8 cellular contexts compared by ENCODE assay signal in genomic region chr5:172795401-172795977, GRCh38. TPM values are rescaled to one million over a fixed set of nuclear protein-coding genes. Genes with fewer than 3 reads are reported as not detected.
DNase-seq lines count a peak whose midpoint lies in the region; ATAC-seq, FAIRE-seq and TF ChIP-seq lines count a peak whose summit lies in the region.

No MANE protein-coding gene starts in this region.

- no peak overlapping the region for H3K56ac ChIP-seq in H9 (ENCODE audit: insufficient read length, low read depth, low read length)

- H3K27ac ChIP-seq in A549 (peak overlapping the region; percentile 9 to 59), muscle layer of duodenum (ENCODE audit: low read length) (peak overlapping the region; percentile 65), PC-9 (no peak overlapping the region), H9 (ENCODE audit: insufficient read length, low read depth, low read length) (no peak overlapping the region)

- H2AFZ ChIP-seq in PC-9 (no peak overlapping the region), H9 (ENCODE audit: low read length) (no peak overlapping the region)

- TF ChIP-seq CTCF in A549 (IDR thresholded peaks at IDR 0.05) = no peak
- TF ChIP-seq CTCF in PC-9 (conservative IDR thresholded peaks at IDR 0.05) = no peak
- TF ChIP-seq CTCF in H9 (conservative IDR thresholded peaks at IDR 0.05) = no peak
- TF ChIP-seq CTCF in natural killer cell (IDR thresholded peaks at IDR 0.05) = no peak

- peaks cover 28% of the 10 kb centered on the region for H3F3A ChIP-seq in PC-9 (ENCODE audit: insufficient read depth, low read depth)

- H3K27me3 Mint-ChIP-seq in H9 (ENCODE audit: low read depth) (peaks cover 6% of the 10 kb centered on the region), natural killer cell (ENCODE audit: low read depth in 2 of 2) (no peaks in the 10 kb centered on the region)

- H3T11ph ChIP-seq in H9 (ENCODE audit: low read length) = no peak overlapping the region

- no peaks in the 10 kb centered on the region for H3K79me1 ChIP-seq in H9 (ENCODE audit: insufficient read depth, low read depth, low read length, poor library complexity, severe bottlenecking)

- 68% methylated on average over 12 of the region's 12 CpGs for WGBS in A549 (ENCODE audit: missing lambda C conversion rate)
- no CpG with 5 or more reads among the region's 12 CpGs for WGBS in H9 (ENCODE audit: extremely low coverage, insufficient read length, low lambda C conversion rate)

- H3K23me2 ChIP-seq in H9 (ENCODE audit: insufficient read length, low read depth, low read length, poor library complexity, severe bottlenecking) = no peaks in the 10 kb centered on the region

- no peak overlapping the region for H4K8ac ChIP-seq in H9 (replicated peaks; ENCODE audit: insufficient read length, low read depth, low read length)

- no peak for FAIRE-seq in A549 (lab: Jason Lieb, UNC)

- H2BK15ac ChIP-seq in H9 (ENCODE audit: low read depth, low read length) = no peak overlapping the region

- no peaks in the 10 kb centered on the region for H3K36me3 ChIP-seq in muscle layer of duodenum (ENCODE audit: control insufficient read depth in 1 of 2, insufficient read depth in 2 of 2, low read length in 2 of 2)
- no peaks in the 10 kb centered on the region for H3K36me3 ChIP-seq in PC-9 (ENCODE audit: low read depth)

- no peaks in the 10 kb centered on the region for H3K9me3 ChIP-seq in A549
- H3K9me3 ChIP-seq in muscle layer of duodenum (ENCODE audit: control insufficient read depth in 1 of 2, low read length in 2 of 2) = no peaks in the 10 kb centered on the region
- H3K9me3 ChIP-seq in PC-9 (ENCODE audit: insufficient read depth, low read depth) = no peaks in the 10 kb centered on the region
- no peaks in the 10 kb centered on the region for H3K9me3 ChIP-seq in H9 (ENCODE audit: control insufficient read depth, low read depth, low read length)

- H4K91ac ChIP-seq in H9 (ENCODE audit: insufficient read length, low read depth, low read length) = no peak overlapping the region

- ATAC-seq in A549 = no peak
- no peak for ATAC-seq in HG03280 (IDR thresholded peaks at IDR 0.05; ENCODE audit: unreplicated experiment)
- ATAC-seq in natural killer cell = no peak

- H3K14ac ChIP-seq in H9 (ENCODE audit: insufficient read depth, low read length) = no peak overlapping the region

- TF ChIP-seq RAD21 in A549 (conservative IDR thresholded peaks at IDR 0.05 in 1 of 2, IDR thresholded peaks at IDR 0.05 in 1 of 2) = no peak

- H3K9me3 Mint-ChIP-seq in H9 = no peaks in the 10 kb centered on the region
- no peaks in the 10 kb centered on the region for H3K9me3 Mint-ChIP-seq in natural killer cell

- no peak overlapping the region for H2AK5ac ChIP-seq in H9 (ENCODE audit: insufficient read length, low read length)

- POLR2A ChIA-PET in A549 (lab: Yijun Ruan, JAX) (no interaction called here), PC-9 (lab: Charles Lee; ENCODE audit: unreplicated experiment) (interaction anchor here (0.8 kb wide), 1 partner anchor 29 kb away, joined by 6 read pairs; no protein-coding TSS in a partner anchor)

- H4K5ac ChIP-seq in H9 (ENCODE audit: insufficient read length, low read depth, low read length) = no peak overlapping the region

- DNase-seq in A549 (ENCODE audit: low read depth in 1 of 2, low spot score in 1 of 2) = peak in 1 of 2 experiments; percentile 42
- peak; percentile 74 for DNase-seq in NCI-H69 (lab: John Stamatoyannopoulos, UW)
- DNase-seq in fibroblast of gingiva (ENCODE audit: low read depth) = peak; percentile 100
- no peak for DNase-seq in PC-9
- DNase-seq in H9 = no peak
- no peak for DNase-seq in natural killer cell

- H3K4ac ChIP-seq in H9 (ENCODE audit: low read depth, low read length) = no peak overlapping the region

- H3K4me1 Mint-ChIP-seq in H9 (peaks cover 3 to 7% of the 10 kb centered on the region in 2 experiments), natural killer cell (peaks cover 0 to 7% of the 10 kb centered on the region in 2 donors)

- no peaks in the 10 kb centered on the region for H3K79me2 ChIP-seq in PC-9 (ENCODE audit: low read depth)
- H3K79me2 ChIP-seq in H9 (ENCODE audit: insufficient read depth, low read length) = no peaks in the 10 kb centered on the region

- BruUV-seq in PC-9 (replicated peaks; lab: Mats Ljungman, UMichigan) = no TSS peak

- H3K4me2 ChIP-seq in A549 (peak overlapping the region; percentile 16; the same call in 1 of the 3 replicates), PC-9 (no peak overlapping the region), H9 (ENCODE audit: insufficient read depth, insufficient read length, low read length) (no peak overlapping the region)

- no peak overlapping the region for H3K23ac ChIP-seq in H9 (ENCODE audit: insufficient read length, low read depth, low read length)

- H3K36me3 Mint-ChIP-seq in H9 (ENCODE audit: insufficient read depth in 1 of 3, low read depth in 3 of 3) = no peaks in the 10 kb centered on the region
- no peaks in the 10 kb centered on the region for H3K36me3 Mint-ChIP-seq in natural killer cell

- H3K9ac ChIP-seq in H9 (ENCODE audit: extremely low read depth, insufficient read length, low read length) = no peak overlapping the region

- H3K27me3 ChIP-seq in muscle layer of duodenum (ENCODE audit: low read depth, low read length) (no peaks in the 10 kb centered on the region), PC-9 (ENCODE audit: insufficient read depth, low read depth) (no peaks in the 10 kb centered on the region), H9 (ENCODE audit: insufficient read depth, low read length) (no peaks in the 10 kb centered on the region)

- no peak for TF ChIP-seq EP300 in A549 (IDR thresholded peaks at IDR 0.05)

- no peak overlapping the region for H3K27ac Mint-ChIP-seq in H9
- no peak overlapping the region for H3K27ac Mint-ChIP-seq in natural killer cell

- no peak overlapping the region for H2BK20ac ChIP-seq in H9 (ENCODE audit: low read depth, low read length, poor library complexity, severe bottlenecking)

- H3K4me1 ChIP-seq in A549 = peaks cover 58% of the 10 kb centered on the region
- H3K4me1 ChIP-seq in muscle layer of duodenum (ENCODE audit: control insufficient read depth in 1 of 2, insufficient read depth in 2 of 2, low read length in 2 of 2) = peaks cover 0 to 8% of the 10 kb centered on the region in 2 donors
- peaks cover 47% of the 10 kb centered on the region for H3K4me1 ChIP-seq in PC-9 (replicated peaks; ENCODE audit: insufficient read depth)
- H3K4me1 ChIP-seq in H9 (ENCODE audit: insufficient read depth, low read length) = peaks cover 7% of the 10 kb centered on the region

- TF ChIP-seq POLR2A in A549 (IDR thresholded peaks at IDR 0.05; ENCODE audit: low read length) = no peak

- no peak overlapping the region for H3K4me3 Mint-ChIP-seq in H9
- H3K4me3 Mint-ChIP-seq in natural killer cell = no peak overlapping the region

- intact Hi-C loops in PC-9 (cut with micrococcal nuclease; ENCODE audit: unreplicated experiment) (no loop called here), natural killer cell (cut with micrococcal nuclease) (no loop called here)

- H3K4me3 ChIP-seq in A549 = no peak overlapping the region
- H3K4me3 ChIP-seq in muscle layer of duodenum (ENCODE audit: low read depth in 1 of 2, low read length in 2 of 2) = no peak overlapping the region
- H3K4me3 ChIP-seq in PC-9 = no peak overlapping the region

- H2BK120ac ChIP-seq in H9 (ENCODE audit: low read depth, low read length, poor library complexity, severe bottlenecking) = no peak overlapping the region

- CTCF ChIA-PET in A549 (lab: Yijun Ruan, JAX) (interaction anchor here (0.9 to 1.6 kb wide), 2 partner anchors 18 to 23 kb away, joined by 3 to 6 read pairs; no protein-coding TSS in a partner anchor), PC-9 (lab: Charles Lee) (no interaction called here)

- H2BK5ac ChIP-seq in H9 (ENCODE audit: insufficient read length, low read length) = no peak overlapping the region

- H3K9me2 ChIP-seq in PC-9 (ENCODE audit: insufficient read depth) = no peaks in the 10 kb centered on the region

- H3K18ac ChIP-seq in H9 (ENCODE audit: insufficient read length, low read depth, low read length) = no peak overlapping the region

- H2BK12ac ChIP-seq in H9 (ENCODE audit: insufficient read length, low read depth, low read length) = no peak overlapping the region

- H4K20me1 ChIP-seq in PC-9 (ENCODE audit: insufficient read depth) (no peaks in the 10 kb centered on the region), H9 (ENCODE audit: control insufficient read depth, insufficient read depth, insufficient read length) (no peaks in the 10 kb centered on the region)

TF ChIP-seq in A549, 52 proteins besides CTCF, POLR2A, EP300 and RAD21:
- TF ChIP-seq ZFP36 (IDR thresholded peaks at IDR 0.05; ENCODE audit: borderline replicate concordance, partially characterized antibody) (peak; percentile 71), FOSL2 (IDR thresholded peaks at IDR 0.05) (no peak), FOSL2 (CRISPR knock-in tag; IDR thresholded peaks at IDR 0.05) (peak; percentile 69), HOXA7 (CRISPR knock-in tag; IDR thresholded peaks at IDR 0.05) (0 out of 2 replicates have a peak, but pooled peaks have one; percentile 8), HDAC2 (IDR thresholded peaks at IDR 0.05) (0 out of 2 replicates have a peak, but pooled peaks have one; percentile 12), CHD2 (IDR thresholded peaks at IDR 0.05; ENCODE audit: low read length, partially characterized antibody) (no peak), MAZ (IDR thresholded peaks at IDR 0.05; ENCODE audit: borderline replicate concordance, low read depth, low read length) (no peak)

RNA-seq across cellular contexts. Expression of gene DUSP1, which starts 24.5 kb away (rescaled TPM):
- polyA plus RNA-seq in A549 (2011; rRNA removed) (525 and 594 TPM in 2 replicates), A549 (2017; fragmentation: RNase III; extraction: RNeasy Plus Mini Kit Qiagen cat#74134 plus additional on column Dnase treatment) (191 to 207 TPM (median 203 TPM) in 3 replicates)
- 540 and 757 TPM in 2 replicates for polyA plus RNA-seq in A549 (2012; cell fraction: cytosol; rRNA removed)
- polyA plus RNA-seq in A549 (2012; cell fraction: nucleus; rRNA removed) = 1,192 and 1,375 TPM in 2 replicates
- 620 and 630 TPM in 2 replicates for polyA minus RNA-seq in A549 (2011; rRNA and poly(A)+ RNA removed)
- total RNA-seq in PC-9 (2021) (10.3 and 18.4 TPM in 2 replicates), H9 (2021) (10.9 and 11.3 TPM in 2 replicates), natural killer cell (1,000 to 10,000 TPM; 1,579 to 2,725 (median 2,168) TPM)

RNA-seq across cellular contexts. Expression of gene ERGIC1, which starts 38.6 kb away (rescaled TPM):
- polyA plus RNA-seq in A549 (2011; rRNA removed) (176 and 208 TPM in 2 replicates), A549 (2017; fragmentation: RNase III; extraction: RNeasy Plus Mini Kit Qiagen cat#74134 plus additional on column Dnase treatment) (289 to 322 TPM (median 304 TPM) in 3 replicates)
- 184 and 254 TPM in 2 replicates for polyA plus RNA-seq in A549 (2012; cell fraction: cytosol; rRNA removed)
- polyA plus RNA-seq in A549 (2012; cell fraction: nucleus; rRNA removed) = 131 and 150 TPM in 2 replicates
- 418 and 510 TPM in 2 replicates for polyA minus RNA-seq in A549 (2011; rRNA and poly(A)+ RNA removed)
- total RNA-seq in PC-9 (2021) (106 and 159 TPM in 2 replicates), H9 (2021) (74.2 and 77.0 TPM in 2 replicates), natural killer cell (100 to 1,000 TPM in 2 of 3 donors, 10 to 100 TPM in 1; 86.2 to 126 (median 121) TPM)

Comparison
In these comparisons a context has a peak if more than half of its experiments do, and no peak if none do; other contexts are left out.
1. DNase-seq: peak in NCI-H69 (single experiment) and fibroblast of gingiva (single experiment); none in PC-9 (0 of 2), H9 (single experiment) and natural killer cell (single experiment).
2. H3K27ac ChIP-seq: peak in A549 (2 of 2) and muscle layer of duodenum (single experiment); none in PC-9 (single experiment) and H9 (single experiment).
3. RNA of gene DUSP1, which starts 24.5 kb away (total RNA-seq): 1,579 to 2,725 TPM in natural killer cell; 10.9 to 11.3 TPM in H9 and 10.3 to 18.4 TPM in PC-9; every median in the first group is over 10 times any median in the second.